In the genomic region with DNA sequence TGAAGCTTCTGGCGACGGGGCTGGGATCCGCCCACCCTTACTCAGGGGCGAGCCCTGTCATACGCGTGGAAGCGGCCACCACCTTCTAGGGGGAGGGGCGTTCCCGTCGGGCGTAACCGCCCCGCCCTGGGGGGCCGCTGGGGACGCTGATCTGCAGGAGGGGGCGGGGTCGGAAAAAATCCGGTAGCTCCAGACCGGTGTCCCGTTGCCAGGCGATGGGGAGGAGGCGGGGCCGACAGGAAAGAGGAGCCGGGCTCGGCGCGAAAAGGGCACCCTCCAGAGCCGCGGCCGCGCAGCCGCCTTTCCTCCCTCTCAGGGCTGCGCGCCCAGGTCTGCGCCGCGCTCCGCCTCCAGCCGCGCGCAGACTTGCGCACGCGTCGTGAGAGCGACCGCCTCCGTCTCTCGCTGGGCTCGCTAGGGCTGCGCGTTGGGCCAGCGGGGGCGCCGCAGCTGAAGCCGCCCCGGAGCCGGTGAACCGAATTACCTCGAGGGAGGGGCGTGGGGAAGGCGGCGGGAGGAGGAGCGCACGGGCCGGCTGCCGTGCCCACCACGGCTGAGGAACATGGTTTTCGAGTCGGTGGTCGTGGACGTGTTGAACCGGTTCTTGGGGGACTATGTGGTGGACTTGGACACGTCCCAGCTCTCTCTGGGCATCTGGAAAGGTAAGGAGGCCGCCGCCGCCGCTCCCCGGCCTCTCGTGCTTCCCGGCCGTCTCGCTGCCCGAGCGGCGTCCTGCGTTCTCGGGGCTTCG, we compare ENCODE assay signal across 8 cellular contexts. TPM values are rescaled to one million over a fixed set of nuclear protein-coding genes. Genes with fewer than 3 reads are reported as not detected.
DNase-seq lines count a peak whose midpoint lies in the region; ATAC-seq and TF ChIP-seq lines count a peak whose summit lies in the region.

TSS of gene VPS13A (plus strand) at position 392 of the 751 bp plus-strand sequence. CDS start at position 563, 171 bp downstream.

- ATAC-seq in natural killer cell: peak; percentile 89 to 96 (median 90)
- peak; percentile 92 for ATAC-seq in stimulated activated naive CD8-positive, alpha-beta T cell treated with anti-CD3 and anti-CD28 coated beads, Interleukin-15, Interleukin-2, amounts not matched to agents 100 U/mL and 50 U/mL, for 24 hours

- peak within 1 kb of the TSS; percentile 95 for H3K4me3 Mint-ChIP-seq in activated T-helper 1 cell treated with anti-CD3 and anti-CD28 coated beads, Interleukin-12 subunit alpha, Interleukin-12 subunit beta, Interleukin-2, Interleukin-4 antibody, amounts not matched to agents 30 ng/mL and 10 ng/mL and 1 ng/mL, durations not matched to agents 14 hours and 24 hours and 36 hours
- H3K4me3 Mint-ChIP-seq in natural killer cell: peak within 1 kb of the TSS; percentile 96

- H3K4me1 Mint-ChIP-seq in activated T-helper 1 cell treated with anti-CD3 and anti-CD28 coated beads, Interleukin-12 subunit alpha, Interleukin-12 subunit beta, Interleukin-2, Interleukin-4 antibody, amounts not matched to agents 30 ng/mL and 10 ng/mL and 1 ng/mL, durations not matched to agents 14 hours and 24 hours and 36 hours (ENCODE audit: low read depth): peaks cover 32% of the 10 kb centered on the region
- peaks cover 19 to 31% of the 10 kb centered on the region in 2 donors for H3K4me1 Mint-ChIP-seq in natural killer cell

- H3K27me3 ChIP-seq in GM23248 (replicated peaks; ENCODE audit: insufficient read depth): no peaks in the 10 kb centered on the region

- peak within 1 kb of the TSS; percentile 95 for H2AFZ ChIP-seq in GM23248

- H3K36me3 Mint-ChIP-seq in activated T-helper 1 cell treated with anti-CD3 and anti-CD28 coated beads, Interleukin-12 subunit alpha, Interleukin-12 subunit beta, Interleukin-2, Interleukin-4 antibody, amounts not matched to agents 30 ng/mL and 10 ng/mL and 1 ng/mL, durations not matched to agents 14 hours and 24 hours and 36 hours (ENCODE audit: low read depth): peaks cover 2% of the 10 kb centered on the region
- H3K36me3 Mint-ChIP-seq in natural killer cell: no peaks in the 10 kb centered on the region

- no peaks in the 10 kb centered on the region for H3K9me3 ChIP-seq in GM23248 (ENCODE audit: low read depth)

- no peaks in the 10 kb centered on the region for H4K20me1 ChIP-seq in GM23248 (ENCODE audit: insufficient read depth)

- H3K36me3 ChIP-seq in GM23248 (ENCODE audit: low read depth): no peaks in the 10 kb centered on the region

- WGBS in GM23248 (ENCODE audit: low coverage in 1 of 2, low lambda C conversion rate in 2 of 2, missing lambda C conversion rate in 2 of 2), 2 experiments: 1 to 2% methylated on average over 62 to 85 of the region's 89 CpGs

- H3K27ac Mint-ChIP-seq in activated T-helper 1 cell treated with anti-CD3 and anti-CD28 coated beads, Interleukin-12 subunit alpha, Interleukin-12 subunit beta, Interleukin-2, Interleukin-4 antibody, amounts not matched to agents 30 ng/mL and 10 ng/mL and 1 ng/mL, durations not matched to agents 14 hours and 24 hours and 36 hours: peak within 1 kb of the TSS; percentile 92
- H3K27ac Mint-ChIP-seq in natural killer cell: peak within 1 kb of the TSS; percentile 87 to 91

- H3K4me3 ChIP-seq in GM23248 (peak within 1 kb of the TSS; percentile 86), fibroblast of mammary gland (ENCODE audit: control insufficient read depth, low read depth, low read length) (peak within 1 kb of the TSS; percentile 79)

- in situ Hi-C loops in GM23248 (cut with MboI): no loop called here

- H3K4me1 ChIP-seq in GM23248 (ENCODE audit: insufficient read depth): peaks cover 20% of the 10 kb centered on the region

- DNase-seq in EH (ENCODE audit: low read depth) (peak; percentile 96), GM23248 (peak; percentile 98), Kasumi-1 (lab: John Stamatoyannopoulos, UW) (peak; percentile 90 to 93), RKO (ENCODE audit: low spot score) (peak; percentile 92), fibroblast of mammary gland (ENCODE audit: low read depth) (peak; percentile 83), natural killer cell (peak; percentile 78)
- peak; percentile 88 for DNase-seq in activated T-helper 1 cell treated with anti-CD3 and anti-CD28 coated beads, Interleukin-12 subunit alpha, Interleukin-12 subunit beta, Interleukin-2, Interleukin-4 antibody, amounts not matched to agents 30 ng/mL and 10 ng/mL and 1 ng/mL, durations not matched to agents 14 hours and 24 hours and 36 hours (ENCODE audit: low spot score)
- peak; percentile 97 for DNase-seq in stimulated activated naive CD8-positive, alpha-beta T cell treated with anti-CD3 and anti-CD28 coated beads, Interleukin-15, Interleukin-2, amounts not matched to agents 100 U/mL and 50 U/mL, for 24 hours

- no peaks in the 10 kb centered on the region for H3K9me3 Mint-ChIP-seq in activated T-helper 1 cell treated with anti-CD3 and anti-CD28 coated beads, Interleukin-12 subunit alpha, Interleukin-12 subunit beta, Interleukin-2, Interleukin-4 antibody, amounts not matched to agents 30 ng/mL and 10 ng/mL and 1 ng/mL, durations not matched to agents 14 hours and 24 hours and 36 hours
- no peaks in the 10 kb centered on the region for H3K9me3 Mint-ChIP-seq in natural killer cell

- no peaks in the 10 kb centered on the region for H3K9me2 ChIP-seq in GM23248 (ENCODE audit: insufficient read depth)

- peaks cover 17% of the 10 kb centered on the region for H3F3A ChIP-seq in GM23248 (ENCODE audit: insufficient read depth)

- H3K79me2 ChIP-seq in GM23248 (ENCODE audit: insufficient read depth): peaks cover 42% of the 10 kb centered on the region

- H3K9ac ChIP-seq in GM23248: peak within 1 kb of the TSS; percentile 80

- H3K27ac ChIP-seq in GM23248: 0 out of 2 replicates have a peak within 1 kb of the TSS, but pooled peaks have one; percentile 23

- intact Hi-C loops in activated T-helper 1 cell treated with anti-CD3 and anti-CD28 coated beads, Interleukin-12 subunit alpha, Interleukin-12 subunit beta, Interleukin-2, Interleukin-4 antibody, amounts not matched to agents 30 ng/mL and 10 ng/mL and 1 ng/mL, durations not matched to agents 14 hours and 24 hours and 36 hours (cut with micrococcal nuclease): loop anchor here (1.0 to 10.0 kb wide), 11 partner anchors 10 to 1119 kb away; partner anchors contain the start of genes CEP78, GCNT1, GNAQ and RFK
- intact Hi-C loops in natural killer cell (cut with micrococcal nuclease): loop anchor here (5.0 kb wide), 1 partner anchor 855 kb away; the partner anchor contains the start of gene GNAQ

- no peak for TF ChIP-seq CTCF in fibroblast of mammary gland (conservative IDR thresholded peaks at IDR 0.05; ENCODE audit: control insufficient read depth, insufficient read depth, low read depth, low read length)
- TF ChIP-seq CTCF in natural killer cell (IDR thresholded peaks at IDR 0.05): peak; percentile 24

- H3K27me3 Mint-ChIP-seq in activated T-helper 1 cell treated with anti-CD3 and anti-CD28 coated beads, Interleukin-12 subunit alpha, Interleukin-12 subunit beta, Interleukin-2, Interleukin-4 antibody, amounts not matched to agents 30 ng/mL and 10 ng/mL and 1 ng/mL, durations not matched to agents 14 hours and 24 hours and 36 hours (ENCODE audit: insufficient read depth): peaks cover 13% of the 10 kb centered on the region
- no peaks in the 10 kb centered on the region for H3K27me3 Mint-ChIP-seq in natural killer cell (ENCODE audit: low read depth in 2 of 2)

- peak within 1 kb of the TSS; percentile 89 for H3K4me2 ChIP-seq in GM23248 (ENCODE audit: unreplicated experiment)

RNA-seq across cellular contexts. Expression of gene VPS13A, which starts in this region (rescaled TPM):
- 15.8 and 19.9 TPM in 2 replicates for total RNA-seq in GM23248 (2014; rRNA removed; shearing (Covaris generic))
- 4.2 and 8.9 TPM in 2 replicates for polyA plus RNA-seq in GM23248 (2016; fragmentation: Nextera tagmentation; extraction: Ambion mirVana)
- 43.7 and 44.2 TPM in 2 replicates for total RNA-seq in activated T-helper 1 cell treated with anti-CD3 and anti-CD28 coated beads, Interleukin-12 subunit alpha, Interleukin-12 subunit beta, Interleukin-2, Interleukin-4 antibody, amounts not matched to agents 30 ng/mL and 10 ng/mL and 1 ng/mL, durations not matched to agents 14 hours and 24 hours and 36 hours
- 10 to 100 TPM; 54.7 to 74.2 (median 70.4) TPM for total RNA-seq in natural killer cell

Comparison
In these comparisons a context has a peak if more than half of its experiments do, and no peak if none do; other contexts are left out.
1. Peak in every context shown above with its lines: DNase-seq, ATAC-seq, H3K4me3 ChIP-seq and H3K27ac ChIP-seq.